ENCODE assay signal across 1 cellular context in genomic region chr22:41927813-41928212, GRCh38.
TF ChIP-seq lines count a peak whose summit lies in the region.

No MANE protein-coding gene starts in this region.

TF ChIP-seq in GM12878, 131 proteins besides CTCF, POLR2A, EP300 and RAD21:
- TF ChIP-seq, protein P1, sequence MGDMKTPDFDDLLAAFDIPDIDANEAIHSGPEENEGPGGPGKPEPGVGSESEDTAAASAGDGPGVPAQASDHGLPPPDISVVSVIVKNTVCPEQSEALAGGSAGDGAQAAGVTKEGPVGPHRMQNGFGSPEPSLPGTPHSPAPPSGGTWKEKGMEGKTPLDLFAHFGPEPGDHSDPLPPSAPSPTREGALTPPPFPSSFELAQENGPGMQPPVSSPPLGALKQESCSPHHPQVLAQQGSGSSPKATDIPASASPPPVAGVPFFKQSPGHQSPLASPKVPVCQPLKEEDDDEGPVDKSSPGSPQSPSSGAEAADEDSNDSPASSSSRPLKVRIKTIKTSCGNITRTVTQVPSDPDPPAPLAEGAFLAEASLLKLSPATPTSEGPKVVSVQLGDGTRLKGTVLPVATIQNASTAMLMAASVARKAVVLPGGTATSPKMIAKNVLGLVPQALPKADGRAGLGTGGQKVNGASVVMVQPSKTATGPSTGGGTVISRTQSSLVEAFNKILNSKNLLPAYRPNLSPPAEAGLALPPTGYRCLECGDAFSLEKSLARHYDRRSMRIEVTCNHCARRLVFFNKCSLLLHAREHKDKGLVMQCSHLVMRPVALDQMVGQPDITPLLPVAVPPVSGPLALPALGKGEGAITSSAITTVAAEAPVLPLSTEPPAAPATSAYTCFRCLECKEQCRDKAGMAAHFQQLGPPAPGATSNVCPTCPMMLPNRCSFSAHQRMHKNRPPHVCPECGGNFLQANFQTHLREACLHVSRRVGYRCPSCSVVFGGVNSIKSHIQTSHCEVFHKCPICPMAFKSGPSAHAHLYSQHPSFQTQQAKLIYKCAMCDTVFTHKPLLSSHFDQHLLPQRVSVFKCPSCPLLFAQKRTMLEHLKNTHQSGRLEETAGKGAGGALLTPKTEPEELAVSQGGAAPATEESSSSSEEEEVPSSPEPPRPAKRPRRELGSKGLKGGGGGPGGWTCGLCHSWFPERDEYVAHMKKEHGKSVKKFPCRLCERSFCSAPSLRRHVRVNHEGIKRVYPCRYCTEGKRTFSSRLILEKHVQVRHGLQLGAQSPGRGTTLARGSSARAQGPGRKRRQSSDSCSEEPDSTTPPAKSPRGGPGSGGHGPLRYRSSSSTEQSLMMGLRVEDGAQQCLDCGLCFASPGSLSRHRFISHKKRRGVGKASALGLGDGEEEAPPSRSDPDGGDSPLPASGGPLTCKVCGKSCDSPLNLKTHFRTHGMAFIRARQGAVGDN (IDR thresholded peaks at IDR 0.05) = peak; percentile 69
- TF ChIP-seq, protein P2, sequence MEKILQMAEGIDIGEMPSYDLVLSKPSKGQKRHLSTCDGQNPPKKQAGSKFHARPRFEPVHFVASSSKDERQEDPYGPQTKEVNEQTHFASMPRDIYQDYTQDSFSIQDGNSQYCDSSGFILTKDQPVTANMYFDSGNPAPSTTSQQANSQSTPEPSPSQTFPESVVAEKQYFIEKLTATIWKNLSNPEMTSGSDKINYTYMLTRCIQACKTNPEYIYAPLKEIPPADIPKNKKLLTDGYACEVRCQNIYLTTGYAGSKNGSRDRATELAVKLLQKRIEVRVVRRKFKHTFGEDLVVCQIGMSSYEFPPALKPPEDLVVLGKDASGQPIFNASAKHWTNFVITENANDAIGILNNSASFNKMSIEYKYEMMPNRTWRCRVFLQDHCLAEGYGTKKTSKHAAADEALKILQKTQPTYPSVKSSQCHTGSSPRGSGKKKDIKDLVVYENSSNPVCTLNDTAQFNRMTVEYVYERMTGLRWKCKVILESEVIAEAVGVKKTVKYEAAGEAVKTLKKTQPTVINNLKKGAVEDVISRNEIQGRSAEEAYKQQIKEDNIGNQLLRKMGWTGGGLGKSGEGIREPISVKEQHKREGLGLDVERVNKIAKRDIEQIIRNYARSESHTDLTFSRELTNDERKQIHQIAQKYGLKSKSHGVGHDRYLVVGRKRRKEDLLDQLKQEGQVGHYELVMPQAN (conservative IDR thresholded peaks at IDR 0.05) = no peak
- 0 out of 2 replicates have a peak, but pooled peaks have one; percentile 54 for TF ChIP-seq HDGF (IDR thresholded peaks at IDR 0.05)
- TF ChIP-seq GATAD2B (conservative IDR thresholded peaks at IDR 0.05; ENCODE audit: low read depth) = peak; percentile 21
- no peak for TF ChIP-seq E4F1 (IDR thresholded peaks at IDR 0.05; ENCODE audit: borderline replicate concordance, partially characterized antibody)
- TF ChIP-seq SIX5 (IDR thresholded peaks at IDR 0.05; ENCODE audit: low read depth, low read length, severe bottlenecking) = no peak
TF ChIP-seq in GM12878: peak in this region for 3.
